8 cellular contexts compared by ENCODE assay signal in the genomic region with DNA sequence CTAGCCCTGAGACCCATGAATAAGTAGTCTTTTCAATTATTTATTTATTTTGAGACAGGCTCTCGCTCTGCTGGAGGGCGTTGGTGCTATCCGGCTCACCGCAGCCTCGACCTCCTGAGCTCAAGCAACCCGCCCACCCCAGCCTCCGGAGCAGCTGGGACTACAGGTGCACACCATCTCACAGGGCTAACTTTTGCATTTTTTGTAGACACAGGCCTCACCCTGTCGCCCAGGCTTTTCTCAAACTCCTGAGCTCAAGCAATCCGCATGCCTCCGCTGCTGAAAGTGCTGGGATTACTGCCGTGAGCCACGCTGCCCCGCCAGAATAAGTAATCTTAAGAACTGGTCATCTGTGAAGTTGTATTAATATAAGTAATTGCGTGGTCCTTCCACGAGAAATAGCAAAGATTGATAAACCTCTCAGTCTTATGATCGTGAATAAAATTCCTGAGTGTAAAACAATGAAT. TPM values are rescaled to one million over a fixed set of nuclear protein-coding genes. Genes with fewer than 3 reads are reported as not detected.
DNase-seq lines count a peak whose midpoint lies in the region; ATAC-seq and TF ChIP-seq lines count a peak whose summit lies in the region.

No MANE protein-coding gene starts in this region.

- H3K27ac ChIP-seq in right cardiac atrium (ENCODE audit: low read length) (peak overlapping the region; percentile 84), stomach smooth muscle (ENCODE audit: low read length) (peak overlapping the region; percentile 53)

- H3K9me3 Mint-ChIP-seq in nephron progenitor cell: peaks cover 8% of the 10 kb centered on the region

- no peaks in the 10 kb centered on the region for H3K36me3 Mint-ChIP-seq in nephron progenitor cell (ENCODE audit: low read depth)

- intact Hi-C loops in right cardiac atrium (cut with DNase I): loop anchor here in 1 of 4 donors (5.0 kb wide), 1 partner anchor 46 kb away; no protein-coding TSS in a partner anchor

- H3K4me3 Mint-ChIP-seq in nephron progenitor cell: no peak overlapping the region

- peaks cover 54% of the 10 kb centered on the region for H3K4me1 Mint-ChIP-seq in nephron progenitor cell

- peaks cover 2% of the 10 kb centered on the region for H3K9me3 ChIP-seq in right cardiac atrium (ENCODE audit: control insufficient read depth, low read length)
- peaks cover 0 to 6% of the 10 kb centered on the region in 2 donors for H3K9me3 ChIP-seq in stomach smooth muscle (ENCODE audit: control insufficient read depth in 2 of 2, low read length in 2 of 2)

- ATAC-seq in right cardiac atrium: no peak

- H3K4me3 ChIP-seq in right cardiac atrium (ENCODE audit: low read length): peak overlapping the region; percentile 59
- H3K4me3 ChIP-seq in stomach smooth muscle (ENCODE audit: low read length in 2 of 2): peak overlapping the region; percentile 48 to 66
- no peak overlapping the region for H3K4me3 ChIP-seq in H7 (ENCODE audit: insufficient read depth, low read depth, low read length)

- WGBS in right cardiac atrium: 36% methylated on average over 16 of the region's 16 CpGs

- no peaks in the 10 kb centered on the region for H3K4me1 ChIP-seq in right cardiac atrium (ENCODE audit: control insufficient read depth, insufficient read depth, low read length)
- peaks cover 42% of the 10 kb centered on the region for H3K4me1 ChIP-seq in stomach smooth muscle (ENCODE audit: control insufficient read depth, insufficient read depth, low read length)

- no peak overlapping the region for H3K27ac Mint-ChIP-seq in nephron progenitor cell

- H3K9ac ChIP-seq in stomach smooth muscle (ENCODE audit: low read length in 2 of 2): no peak overlapping the region

- TF ChIP-seq CTCF in nephron progenitor cell (IDR thresholded peaks at IDR 0.05): no peak

- peaks cover 98% of the 10 kb centered on the region for H3K27me3 Mint-ChIP-seq in nephron progenitor cell (ENCODE audit: low read depth, poor library complexity)

- H3K36me3 ChIP-seq in stomach smooth muscle (ENCODE audit: control insufficient read depth in 2 of 2, insufficient read depth in 2 of 2, low read length in 2 of 2): no peaks in the 10 kb centered on the region
- H3K36me3 ChIP-seq in H7 (replicated peaks; ENCODE audit: control insufficient read depth, insufficient read depth, low read length): no peaks in the 10 kb centered on the region

- DNase-seq in DMS79 treated with DMSO at 0.1 percent for 48 hours (lab: John Stamatoyannopoulos, UW) (peak; percentile 60), DMS79 (lab: John Stamatoyannopoulos, UW) (no peak), right cardiac atrium (peak in 1 of 3 donors; percentile 62), GM03348 (ENCODE audit: low spot score) (no peak), H7 (no peak), nephron progenitor cell (no peak)
- DNase-seq in activated CD8-positive, alpha-beta memory T cell treated with anti-CD3 and anti-CD28 coated beads, Interleukin-2, amount 50 U/mL, for 48 hours: peak; percentile 68

- no peaks in the 10 kb centered on the region for H3K27me3 ChIP-seq in right cardiac atrium (ENCODE audit: control insufficient read depth, insufficient read depth)
- peaks cover 61 to 91% of the 10 kb centered on the region in 2 donors for H3K27me3 ChIP-seq in stomach smooth muscle (ENCODE audit: control insufficient read depth in 1 of 2, insufficient read depth in 2 of 2, low read length in 2 of 2)
- H3K27me3 ChIP-seq in H7 (ENCODE audit: control insufficient read depth, insufficient read depth, low read length): peaks cover 99% of the 10 kb centered on the region

RNA-seq across cellular contexts. Expression of gene ANXA2R, which starts 1.6 kb away (rescaled TPM):
- 1 to 10 TPM in 3 of 4 donors, under 1 TPM in 1; 0.95 to 1.9 (median 1.4) TPM for total RNA-seq in right cardiac atrium
- polyA plus RNA-seq in right cardiac atrium: 1.4 TPM
- 0.63 and 0.83 TPM in 2 replicates for total RNA-seq in H7 (2014; rRNA removed; shearing (Covaris generic))

Comparison
In these comparisons a context has a peak if more than half of its experiments do, and no peak if none do; other contexts are left out.
1. DNase-seq: peak in DMS79 treated with DMSO at 0.1 percent for 48 hours (single experiment) and activated CD8-positive, alpha-beta memory T cell treated with anti-CD3 and anti-CD28 coated beads, Interleukin-2, amount 50 U/mL, for 48 hours (single experiment); none in DMS79 (single experiment), GM03348 (single experiment), H7 (single experiment) and nephron progenitor cell (single experiment).